Comparison of ENCODE assay signal across 9 cellular contexts in genomic region chr10:11875183-11875498, GRCh38.
A peak's percentile ranks its signal among the peaks of the same experiment; 100 is the strongest.
DNase-seq lines count a peak whose midpoint lies in the region; ATAC-seq and TF ChIP-seq lines count a peak whose summit lies in the region.
"Had no signal": no experiment of that assay in that cellular context is flagged by ENCODE, and none has a peak within 500 bp of the region (broad histone marks: within the 10 kb centered on the region; RNA-seq: fewer than 3 reads in every experiment).

No MANE protein-coding gene starts in this region.

- H3K9ac ChIP-seq in parathyroid adenoma, result no peak overlapping the region

- DNase-seq in RWPE1 (ENCODE audit: low spot score), result no peak
- peak; percentile 29 for DNase-seq in glomerular visceral epithelial cell (ENCODE audit: extremely low spot score)
- no peak for DNase-seq in NCI-H526 treated with DMSO at 0.1 percent for 48 hours (lab: John Stamatoyannopoulos, UW)
- no peak for DNase-seq in NCI-H187 treated with DMSO at 0.1 percent for 48 hours (lab: John Stamatoyannopoulos, UW)
- DNase-seq: NCI-H2171 had no signal

- ATAC-seq in GM21717 (IDR thresholded peaks at IDR 0.05; ENCODE audit: unreplicated experiment) (no peak), GM19455 (IDR thresholded peaks at IDR 0.05; ENCODE audit: unreplicated experiment) (no peak)

- H3K27ac ChIP-seq in C4-2B (peak overlapping the region; percentile 80), RWPE1 (peak overlapping the region; percentile 93), parathyroid adenoma (no peak overlapping the region)

- H3K27me3 ChIP-seq in parathyroid adenoma (ENCODE audit: control insufficient read depth, insufficient read depth, low read length), result no peaks in the 10 kb centered on the region

- H3K79me2 ChIP-seq in parathyroid adenoma, result no peaks in the 10 kb centered on the region

- H2AFZ ChIP-seq in parathyroid adenoma, result peak overlapping the region; percentile 83

- no peaks in the 10 kb centered on the region for H3K36me3 ChIP-seq in parathyroid adenoma (ENCODE audit: control insufficient read depth, insufficient read depth, low read length)

- no peak overlapping the region for H3K4me2 ChIP-seq in parathyroid adenoma (ENCODE audit: low read length)

- H3K4me1 ChIP-seq in parathyroid adenoma, result no peaks in the 10 kb centered on the region

- TF ChIP-seq CTCF in C4-2B (conservative IDR thresholded peaks at IDR 0.05), result no peak
- TF ChIP-seq CTCF in RWPE1 (conservative IDR thresholded peaks at IDR 0.05; ENCODE audit: low read depth), result no peak
- no peak for TF ChIP-seq CTCF in parathyroid adenoma (IDR thresholded peaks at IDR 0.05)

- H3K4me3 ChIP-seq in parathyroid adenoma (ENCODE audit: low read depth, low read length), result no peak overlapping the region

- CTCF ChIA-PET in RWPE1 (lab: Yijun Ruan, JAX), result no interaction called here

- POLR2A ChIA-PET in RWPE1 (lab: Yijun Ruan, JAX; ENCODE audit: low non-redundant PET), result no interaction called here

- H3K9me3 ChIP-seq in parathyroid adenoma (ENCODE audit: control insufficient read depth, low read length), result no peaks in the 10 kb centered on the region
